28 cellular contexts compared by ENCODE assay signal in genomic region chr7:25173184-25173583, GRCh38. TPM values are rescaled to one million over a fixed set of nuclear protein-coding genes. Genes with fewer than 3 reads are reported as not detected.
"Had no signal": no experiment of that assay in that cellular context is flagged by ENCODE, and none has a peak within 500 bp of the region (broad histone marks: within the 10 kb centered on the region; RNA-seq: fewer than 3 reads in every experiment).

No MANE protein-coding gene starts in this region.

- H3K27ac ChIP-seq: PC-9, Peyer's patch, SJCRH30 had no signal

- H3K9me3 ChIP-seq: Peyer's patch, SJCRH30 had no signal

- ATAC-seq: HepG2, Right ventricle myocardium inferior, SK-N-SH treated with all-trans-retinoic acid at 6 μM for 48 hours had no signal

- DNase-seq: IMR-90; Karpas-422; KG1; MM.1S; NCI-H1417; NCI-H1436 treated with DMSO at 0.1 percent for 48 hours; NCI-H1694; NCI-H187 treated with DMSO at 0.1 percent for 48 hours; NCI-H2029 treated with DMSO at 0.1 percent for 48 hours; NCI-H2171 treated with DMSO at 0.1 percent for 48 hours; NCI-H345; NCI-H446 treated with DMSO at 0.1 percent for 48 hours; NCI-H510A treated with DMSO at 0.1 percent for 48 hours; NCI-H526 treated with DMSO at 0.1 percent for 48 hours; NCI-H748 treated with DMSO at 0.1 percent for 48 hours; NK-92 treated with Interleukin-12 subunit alpha and Interleukin-12 subunit beta, amount 100 ng/mL, for 24 hours; OCI-M1; PC-9; Peyer's patch; SHP77 treated with DMSO at 0.1 percent for 48 hours; SJCRH30; T-helper 1 cell had no signal

- H3K4me1 ChIP-seq: SJCRH30 had no signal

- H3K4me3 ChIP-seq: PC-9, Peyer's patch, SJCRH30 had no signal

- H3K36me3 ChIP-seq: Peyer's patch, SJCRH30 had no signal

- H3K27me3 ChIP-seq: Peyer's patch, SJCRH30 had no signal

RNA-seq across cellular contexts. Expression of gene NPVF, which starts 55.1 kb away (rescaled TPM):
- total RNA-seq: HepG2, HT1080, IMR-90, M059J, PC-9, Peyer's patch, Right ventricle myocardium inferior, RPMI7951, SJCRH30 had no signal
